ENCODE assay signal across 28 cellular contexts in genomic region chr12:5203274-5203673, GRCh38.
"Had no signal": no experiment of that assay in that cellular context is flagged by ENCODE, and none has a peak within 500 bp of the region (broad histone marks: within the 10 kb centered on the region; RNA-seq: fewer than 3 reads in every experiment).

No MANE protein-coding gene starts in this region.

- H3K9me3 Mint-ChIP-seq: immature natural killer cell; natural killer cell treated with Interleukin-12 subunit alpha and Interleukin-12 subunit beta and Interleukin-15 and Interleukin-18, amount 100 ng/mL, for 72 hours; stimulated activated effector memory CD8-positive, alpha-beta T cell treated with anti-CD3 and anti-CD28 coated beads, Interleukin-12 subunit alpha, Interleukin-12 subunit beta, amount 100 ng/mL, for 72 hours had no signal

- H3K36me3 Mint-ChIP-seq: immature natural killer cell; naive B cell; natural killer cell treated with Interleukin-12 subunit alpha and Interleukin-12 subunit beta and Interleukin-15 and Interleukin-18, amount 100 ng/mL, for 72 hours; stimulated activated effector memory CD8-positive, alpha-beta T cell treated with anti-CD3 and anti-CD28 coated beads, Interleukin-12 subunit alpha, Interleukin-12 subunit beta, amount 100 ng/mL, for 72 hours had no signal

- H3K36me3 ChIP-seq: esophagus squamous epithelium, heart right ventricle, lower lobe of right lung, pancreas, stomach, thyroid gland, vagina had no signal

- H3K27ac Mint-ChIP-seq: immature natural killer cell; naive B cell; natural killer cell treated with Interleukin-12 subunit alpha and Interleukin-12 subunit beta and Interleukin-15 and Interleukin-18, amount 100 ng/mL, for 72 hours; progenitor cell of endocrine pancreas; stimulated activated effector memory CD8-positive, alpha-beta T cell treated with anti-CD3 and anti-CD28 coated beads, Interleukin-12 subunit alpha, Interleukin-12 subunit beta, amount 100 ng/mL, for 72 hours had no signal

- ATAC-seq: heart right ventricle; left ventricle myocardium superior; lower lobe of right lung; natural killer cell treated with Interleukin-12 subunit alpha and Interleukin-12 subunit beta and Interleukin-15 and Interleukin-18, amount 100 ng/mL, for 72 hours; pancreas; sciatic nerve; stimulated activated effector memory CD8-positive, alpha-beta T cell treated with anti-CD3 and anti-CD28 coated beads, Interleukin-12 subunit alpha, Interleukin-12 subunit beta, amount 100 ng/mL, for 72 hours had no signal

- H3K9me3 ChIP-seq: esophagus squamous epithelium, lower lobe of right lung, pancreas, stomach, thyroid gland, vagina had no signal

- H3K4me1 Mint-ChIP-seq: immature natural killer cell; naive B cell; stimulated activated effector memory CD8-positive, alpha-beta T cell treated with anti-CD3 and anti-CD28 coated beads, Interleukin-12 subunit alpha, Interleukin-12 subunit beta, amount 100 ng/mL, for 72 hours had no signal

- H3K4me3 ChIP-seq: coronary artery, esophagus squamous epithelium, heart right ventricle, lower lobe of right lung, pancreas, stomach, thyroid gland, vagina had no signal

- H3K27ac ChIP-seq: coronary artery, esophagus squamous epithelium, heart right ventricle, lower lobe of right lung, pancreas, stomach, thyroid gland, vagina had no signal

- DNase-seq: dermis blood vessel endothelial cell; effector memory CD4-positive, alpha-beta T cell; esophagus squamous epithelium; foreskin melanocyte; glutamatergic neuron; heart right ventricle; hypothalamus; immature natural killer cell; islet precursor cell; kidney glomerular epithelial cell; left ventricle myocardium superior; lower lobe of right lung; naive B cell; occipital lobe; pancreas; stimulated activated CD4-positive, alpha-beta T cell treated with anti-CD3 and anti-CD28 coated beads, Interleukin-2, amount 100 ng/mL, for 24 hours; stimulated activated CD4-positive, alpha-beta T cell treated with anti-CD3 and anti-CD28 coated beads, Interleukin-4, amount 100 ng/mL, for 24 hours; stimulated activated naive CD4-positive, alpha-beta T cell treated with Interleukin-2 at 50 U/mL for 16 hours; stomach; thyroid gland; trophoblast cell had no signal

- H3K4me1 ChIP-seq: esophagus squamous epithelium, pancreas, thyroid gland had no signal

- FAIRE-seq: endothelial cell of umbilical vein, pancreas had no signal

- H3K4me3 Mint-ChIP-seq: immature natural killer cell; naive B cell; natural killer cell treated with Interleukin-12 subunit alpha and Interleukin-12 subunit beta and Interleukin-15 and Interleukin-18, amount 100 ng/mL, for 72 hours; stimulated activated effector memory CD8-positive, alpha-beta T cell treated with anti-CD3 and anti-CD28 coated beads, Interleukin-12 subunit alpha, Interleukin-12 subunit beta, amount 100 ng/mL, for 72 hours had no signal

- H3K27me3 ChIP-seq: thyroid gland, vagina had no signal
